ENCODE assay signal across 1 cellular context in genomic region chr17:7394452-7395191, GRCh38.
TF ChIP-seq lines count a peak whose summit lies in the region.

Gene PLSCR3 (minus strand): TSS chr17:7394525. CDS start chr17:7394110, 415 bp downstream.

TF ChIP-seq in K562, 482 proteins besides CTCF, POLR2A, EP300 and RAD21 (continued from another document and continues in another):
- peak; percentile 84 for TF ChIP-seq ZNF592 (IDR thresholded peaks at IDR 0.05)
- TF ChIP-seq ZNF146 (CRISPR knock-in tag; IDR thresholded peaks at IDR 0.05; ENCODE audit: unreplicated experiment): no peak
- TF ChIP-seq NEUROD1 (IDR thresholded peaks at IDR 0.05; ENCODE audit: borderline replicate concordance, low read depth, low read length, partially characterized antibody): no peak
- no peak for TF ChIP-seq TEAD2 (tag; IDR thresholded peaks at IDR 0.05)
- TF ChIP-seq NFXL1 (CRISPR knock-in tag; IDR thresholded peaks at IDR 0.05): no peak
- TF ChIP-seq ZNF143 (CRISPR knock-in tag; IDR thresholded peaks at IDR 0.05): no peak
- TF ChIP-seq TEAD1 (CRISPR knock-in tag; IDR thresholded peaks at IDR 0.05): no peak; a peak in 1 of 4 replicates
- TF ChIP-seq ZNF23 (CRISPR knock-in tag; IDR thresholded peaks at IDR 0.05): no peak
- no peak for TF ChIP-seq HEY1 (CRISPR knock-in tag; IDR thresholded peaks at IDR 0.05; ENCODE audit: borderline replicate concordance)
- no peak for TF ChIP-seq ZNF217 (CRISPR knock-in tag; IDR thresholded peaks at IDR 0.05)
- no peak for TF ChIP-seq NCOA2 (IDR thresholded peaks at IDR 0.05; ENCODE audit: partially characterized antibody in 2 of 2)
- no peak for TF ChIP-seq USF2 (CRISPR knock-in tag; IDR thresholded peaks at IDR 0.05)
- TF ChIP-seq NCOA6 (IDR thresholded peaks at IDR 0.05): no peak
- no peak for TF ChIP-seq FOXO4 (CRISPR knock-in tag; IDR thresholded peaks at IDR 0.05)
- TF ChIP-seq EP400 (IDR thresholded peaks at IDR 0.05): peak; percentile 76
- TF ChIP-seq CBFB (CRISPR knock-in tag; IDR thresholded peaks at IDR 0.05): no peak
- TF ChIP-seq FOS (IDR thresholded peaks at IDR 0.05; ENCODE audit: extremely low read depth, insufficient read length): no peak
- no peak for TF ChIP-seq TOE1 (IDR thresholded peaks at IDR 0.05; ENCODE audit: borderline replicate concordance)
- no peak for TF ChIP-seq TOE1 (CRISPR knock-in tag; IDR thresholded peaks at IDR 0.05; ENCODE audit: borderline replicate concordance, low read depth)
- no peak for TF ChIP-seq MTF1 (CRISPR knock-in tag; IDR thresholded peaks at IDR 0.05; ENCODE audit: borderline replicate concordance)
- TF ChIP-seq CXXC5 (CRISPR knock-in tag; IDR thresholded peaks at IDR 0.05): peak; percentile 74
- no peak for TF ChIP-seq GTF2B (IDR thresholded peaks at IDR 0.05; ENCODE audit: extremely low read depth, insufficient read length)
- no peak for TF ChIP-seq ZNF184 (CRISPR knock-in tag; IDR thresholded peaks at IDR 0.05)
- TF ChIP-seq ZNF551 (CRISPR knock-in tag; IDR thresholded peaks at IDR 0.05): no peak
- no peak for TF ChIP-seq ZNF668 (CRISPR knock-in tag; IDR thresholded peaks at IDR 0.05)
- no peak for TF ChIP-seq SMAD2 (IDR thresholded peaks at IDR 0.05; ENCODE audit: low read depth, low read length)
- TF ChIP-seq DPF2 (IDR thresholded peaks at IDR 0.05): no peak
- TF ChIP-seq PTBP1 (IDR thresholded peaks at IDR 0.05; ENCODE audit: low read depth, low read length): no peak
- no peak for TF ChIP-seq NELFE (IDR thresholded peaks at IDR 0.05; ENCODE audit: insufficient read depth, insufficient read length)
- TF ChIP-seq MAZ (CRISPR knock-in tag; conservative IDR thresholded peaks at IDR 0.05 in 1 of 2, IDR thresholded peaks at IDR 0.05 in 1 of 2): peak; percentile 29 to 38; a peak in 1 of 4 replicates
- TF ChIP-seq SRSF1 (IDR thresholded peaks at IDR 0.05; ENCODE audit: low read depth, low read length): no peak
- TF ChIP-seq HNRNPK (IDR thresholded peaks at IDR 0.05; ENCODE audit: low read depth, low read length, poor library complexity, severe bottlenecking): no peak
- no peak for TF ChIP-seq PHB (CRISPR knock-in tag; IDR thresholded peaks at IDR 0.05)
- no peak for TF ChIP-seq E2F8 (IDR thresholded peaks at IDR 0.05; ENCODE audit: low read depth, partially characterized antibody)
- no peak for TF ChIP-seq ETS2 (tag; IDR thresholded peaks at IDR 0.05; ENCODE audit: borderline replicate concordance, poor library complexity, severe bottlenecking)
- TF ChIP-seq SMAD3 (CRISPR knock-in tag; conservative IDR thresholded peaks at IDR 0.05): no peak
- TF ChIP-seq ZNF780A (CRISPR knock-in tag; IDR thresholded peaks at IDR 0.05): no peak
- peak; percentile 60; the same call in 1 of the 2 replicates for TF ChIP-seq MYC (IDR thresholded peaks at IDR 0.05; ENCODE audit: low read depth, low read length)
- no peak for TF ChIP-seq MYC (CRISPR knock-in tag; IDR thresholded peaks at IDR 0.05; ENCODE audit: borderline replicate concordance, low read depth)
- no peak for TF ChIP-seq ARHGAP35 (IDR thresholded peaks at IDR 0.05; ENCODE audit: partially characterized antibody)
- no peak for TF ChIP-seq ATF1 (CRISPR knock-in tag; IDR thresholded peaks at IDR 0.05)
- peak; percentile 50 for TF ChIP-seq ATF1 (tag; IDR thresholded peaks at IDR 0.05)
- no peak for TF ChIP-seq NCOA4 (IDR thresholded peaks at IDR 0.05; ENCODE audit: partially characterized antibody)
- no peak for TF ChIP-seq PATZ1 (CRISPR knock-in tag; IDR thresholded peaks at IDR 0.05; ENCODE audit: borderline replicate concordance)
- TF ChIP-seq RFX7 (CRISPR knock-in tag; IDR thresholded peaks at IDR 0.05): no peak
- no peak for TF ChIP-seq ID3 (CRISPR knock-in tag; IDR thresholded peaks at IDR 0.05)
- peak; percentile 74 for TF ChIP-seq ID3 (tag; IDR thresholded peaks at IDR 0.05)
- TF ChIP-seq MBD2 (IDR thresholded peaks at IDR 0.05; ENCODE audit: borderline replicate concordance, low read depth): no peak
- no peak for TF ChIP-seq U2AF1 (optimal IDR thresholded peaks at IDR 0.05; ENCODE audit: low read depth, low read length)
- TF ChIP-seq TSHZ1 (CRISPR knock-in tag; IDR thresholded peaks at IDR 0.05): no peak
- TF ChIP-seq CEBPG (CRISPR knock-in tag; IDR thresholded peaks at IDR 0.05): no peak
- TF ChIP-seq CEBPG (tag; conservative IDR thresholded peaks at IDR 0.05 in 1 of 2, IDR thresholded peaks at IDR 0.05 in 1 of 2): no peak
- TF ChIP-seq U2AF2 (optimal IDR thresholded peaks at IDR 0.05; ENCODE audit: low read depth, low read length): no peak
